ENCODE assay signal across 17 cellular contexts in genomic region chr11:69567951-69568808, GRCh38.
DNase-seq lines count a peak whose midpoint lies in the region; ATAC-seq, FAIRE-seq and TF ChIP-seq lines count a peak whose summit lies in the region.
"Had no signal": no experiment of that assay in that cellular context is flagged by ENCODE, and none has a peak within 500 bp of the region (broad histone marks: within the 10 kb centered on the region; RNA-seq: fewer than 3 reads in every experiment).

No MANE protein-coding gene starts in this region.

- peak overlapping the region; percentile 76; the same call in 2 of the 3 replicates for H2BK15ac ChIP-seq in IMR-90 (ENCODE audit: low read depth, low read length)

- peak overlapping the region; percentile 23; the same call in 1 of the 2 replicates for H3K4me2 ChIP-seq in IMR-90 (ENCODE audit: low read depth, low read length)

- FAIRE-seq in bronchial epithelial cell (lab: Jason Lieb, UNC) = peak; percentile 98
- FAIRE-seq: TTC549 had no signal

- intact Hi-C loops in IMR-90 (cut with micrococcal nuclease) = no loop called here

- peak overlapping the region; percentile 19; the same call in 1 of the 2 replicates for H4K5ac ChIP-seq in IMR-90 (ENCODE audit: low read depth, low read length)

- H2AK5ac ChIP-seq in IMR-90 (ENCODE audit: low read depth, low read length) = peak overlapping the region; percentile 70

- POLR2A ChIA-PET in AG04449 (lab: Yijun Ruan, JAX) = interaction anchor here (0.6 kb wide), 1 partner anchor 20 kb away, joined by 3 read pairs; no protein-coding TSS in a partner anchor
- POLR2A ChIA-PET in IMR-90 (lab: Charles Lee; ENCODE audit: unreplicated experiment) = no interaction called here

- H3K56ac ChIP-seq in IMR-90 (ENCODE audit: extremely low read depth, insufficient read depth, low read length) = no peak overlapping the region

- in situ Hi-C loops in IMR-90 (cut with MboI; ENCODE audit: low sequenced_read_pairs) = no loop called here

- H3K9me3 ChIP-seq in IMR-90 (ENCODE audit: control insufficient read depth, insufficient read depth, low read length) (no peaks in the 10 kb centered on the region), mesodermal cell (ENCODE audit: control insufficient read depth, low read length) (peaks cover 4% of the 10 kb centered on the region), WERI-Rb-1 (ENCODE audit: severe bottlenecking) (peaks cover 2% of the 10 kb centered on the region)
- H3K9me3 ChIP-seq: transverse colon had no signal

- TF ChIP-seq RAD21 in IMR-90 (IDR thresholded peaks at IDR 0.05; ENCODE audit: low read length) = no peak

- H2AK9ac ChIP-seq in IMR-90 (replicated peaks; ENCODE audit: low read depth, low read length, poor library complexity) = peak overlapping the region; percentile 76

- peak overlapping the region; percentile 86 for H2AFZ ChIP-seq in IMR-90 (replicated peaks; ENCODE audit: low read length, poor library complexity)

- H3K27me3 ChIP-seq in IMR-90 (ENCODE audit: control insufficient read depth, insufficient read depth, low read length) (peaks cover 12% of the 10 kb centered on the region), bronchial epithelial cell (ENCODE audit: control insufficient read depth, insufficient read depth, low read length) (peaks cover 2% of the 10 kb centered on the region), WERI-Rb-1 (ENCODE audit: insufficient read depth, low read depth, severe bottlenecking) (peaks cover 26% of the 10 kb centered on the region)
- H3K27me3 ChIP-seq: brain microvascular endothelial cell, transverse colon had no signal

- no peaks in the 10 kb centered on the region for H3K79me1 ChIP-seq in IMR-90 (ENCODE audit: low read depth in 1 of 2, low read length in 2 of 2)

- H4K8ac ChIP-seq in IMR-90 (ENCODE audit: low read depth in 2 of 2, low read length in 2 of 2) = peak overlapping the region; percentile 31 to 75; a peak in 3 of 4 replicates

- no peak for DNase-seq in AG04449 (ENCODE audit: low read depth, low spot score)
- peak; percentile 23 for DNase-seq in IMR-90
- no peak for DNase-seq in bronchial epithelial cell (ENCODE audit: low read depth)
- DNase-seq in NCI-H510A (lab: John Stamatoyannopoulos, UW) = no peak
- DNase-seq in COR-L47 (lab: John Stamatoyannopoulos, UW) = no peak
- DNase-seq in NOMO-1 treated with dmso at 0.1 percent for 144 hours (lab: John Stamatoyannopoulos, UW; ENCODE audit: unreplicated experiment) = no peak
- no peak for DNase-seq in WERI-Rb-1
- DNase-seq: brain microvascular endothelial cell; CD8-positive, alpha-beta memory T cell; NCI-H2029; NCI-H524 treated with DMSO at 0.1 percent for 48 hours; stimulated activated CD4-positive, alpha-beta T cell treated with anti-CD3 and anti-CD28 coated beads, Interleukin-15, amount 100 ng/mL, for 24 hours; stimulated activated naive CD4-positive, alpha-beta T cell; transverse colon had no signal

- H2BK20ac ChIP-seq in IMR-90 (ENCODE audit: low read depth, low read length) = peak overlapping the region; percentile 91

- peak; percentile 8 for TF ChIP-seq CTCF in AG04449 (IDR thresholded peaks at IDR 0.05; ENCODE audit: insufficient read depth, low read length, missing control alignments)
- no peak for TF ChIP-seq CTCF in IMR-90 (conservative IDR thresholded peaks at IDR 0.05; ENCODE audit: low read depth, low read length)
- TF ChIP-seq CTCF in bronchial epithelial cell (IDR thresholded peaks at IDR 0.05; ENCODE audit: insufficient read depth, low read length, severe bottlenecking) = no peak
- no peak for TF ChIP-seq CTCF in WERI-Rb-1 (IDR thresholded peaks at IDR 0.05; ENCODE audit: low read depth, low read length)

- H3K27ac ChIP-seq in IMR-90 (ENCODE audit: insufficient read depth, low read length) = no peak overlapping the region
- peak overlapping the region; percentile 59 for H3K27ac ChIP-seq in mesodermal cell (ENCODE audit: low read depth, low read length, severe bottlenecking)
- no peak overlapping the region for H3K27ac ChIP-seq in WERI-Rb-1
- H3K27ac ChIP-seq: brain microvascular endothelial cell, transverse colon had no signal

- H3K18ac ChIP-seq in IMR-90 (ENCODE audit: low read depth, low read length) = peak overlapping the region; percentile 38; the same call in 1 of the 2 replicates

- H3K9me1 ChIP-seq in IMR-90 (ENCODE audit: insufficient read depth, low read length) = peaks cover 14% of the 10 kb centered on the region

- no peak for TF ChIP-seq POLR2A in IMR-90 (IDR thresholded peaks at IDR 0.05; ENCODE audit: low read depth, low read length)

- H3K4me3 ChIP-seq in AG04449 (ENCODE audit: low read depth, low read length) (no peak overlapping the region), IMR-90 (ENCODE audit: insufficient read depth, low read depth, low read length) (no peak overlapping the region), bronchial epithelial cell (ENCODE audit: low read depth, low read length) (no peak overlapping the region), mesodermal cell (ENCODE audit: extremely low read depth, insufficient read depth, low read length, poor library complexity, severe bottlenecking) (no peak overlapping the region), WERI-Rb-1 (ENCODE audit: low read depth, low read length) (no peak overlapping the region)
- H3K4me3 ChIP-seq: transverse colon had no signal

- H3K14ac ChIP-seq in IMR-90 (replicated peaks; ENCODE audit: low read depth, low read length) = peak overlapping the region; percentile 65

- H3K4me1 ChIP-seq in IMR-90 (ENCODE audit: control insufficient read depth, insufficient read depth, low read length) (peaks cover 10% of the 10 kb centered on the region), mesodermal cell (ENCODE audit: control insufficient read depth, insufficient read depth, low read length, poor library complexity, severe bottlenecking) (peaks cover 20% of the 10 kb centered on the region)
- H3K4me1 ChIP-seq: transverse colon had no signal

- CTCF ChIA-PET in AG04449 (lab: Yijun Ruan, JAX) = interaction anchor here (1.0 kb wide), 1 partner anchor 11 kb away, joined by 3 read pairs; no protein-coding TSS in a partner anchor
- CTCF ChIA-PET in IMR-90 (lab: Yijun Ruan, JAX) = interaction anchor here (0.5 kb wide), 1 partner anchor 65 kb away, joined by 4 read pairs; no protein-coding TSS in a partner anchor

- peak overlapping the region; percentile 87 for H2BK120ac ChIP-seq in IMR-90 (ENCODE audit: low read depth, low read length)

- H3K4ac ChIP-seq in IMR-90 (ENCODE audit: low read depth, low read length) = peak overlapping the region; percentile 77

- no peak overlapping the region for H3K9ac ChIP-seq in IMR-90 (ENCODE audit: low read depth, low read length)

- dilution Hi-C loops in IMR-90 (cut with HindIII; ENCODE audit: low sequenced_read_pairs, unreplicated experiment) = no loop called here

- H3K23ac ChIP-seq in IMR-90 (ENCODE audit: low read depth, low read length) = peak overlapping the region; percentile 51; the same call in 1 of the 2 replicates

- H3K36me3 ChIP-seq in IMR-90 (ENCODE audit: control insufficient read depth, insufficient read depth, low read length) (no peaks in the 10 kb centered on the region), bronchial epithelial cell (ENCODE audit: control insufficient read depth, insufficient read depth, low read length) (no peaks in the 10 kb centered on the region), mesodermal cell (ENCODE audit: control insufficient read depth, insufficient read depth, low read length) (no peaks in the 10 kb centered on the region), WERI-Rb-1 (no peaks in the 10 kb centered on the region)
- H3K36me3 ChIP-seq: brain microvascular endothelial cell, transverse colon had no signal

- ATAC-seq in IMR-90 (ENCODE audit: low read depth) = peak; percentile 86
- ATAC-seq: activated naive CD4-positive, alpha-beta T cell treated with anti-CD3 and anti-CD28 coated beads, Interleukin-2, amount 50 U/mL, for 72 hours had no signal

- no TSS peak for BruUV-seq in IMR-90 (replicated peaks; lab: Mats Ljungman, UMichigan)

- H2BK5ac ChIP-seq in IMR-90 (ENCODE audit: low read depth, low read length, poor library complexity, severe bottlenecking) = peak overlapping the region; percentile 17

- H4K91ac ChIP-seq in IMR-90 (ENCODE audit: insufficient read depth, low read depth, low read length) = peak overlapping the region; percentile 74

- WGBS in IMR-90 (ENCODE audit: extremely low coverage in 2 of 2, insufficient read length in 1 of 2), 2 experiments = 78% methylated on average over 13 of the region's 18 CpGs; no CpG with 5 or more reads in 1 of the 2 experiments
- 89 to 92% methylated on average over 16 to 18 of the region's 18 CpGs for WGBS in mesodermal cell (ENCODE audit: insufficient coverage in 2 of 2), 2 experiments

- H4K20me1 ChIP-seq in IMR-90 (ENCODE audit: insufficient read depth, low read length) = no peaks in the 10 kb centered on the region

TF ChIP-seq in IMR-90, 13 proteins besides CTCF, POLR2A, EP300 and RAD21 (continues in another document):
- TF ChIP-seq SMC3 (IDR thresholded peaks at IDR 0.05; ENCODE audit: low read depth, low read length) (no peak), ELK1 (IDR thresholded peaks at IDR 0.05; ENCODE audit: borderline replicate concordance, low read depth, low read length) (no peak), FOS (IDR thresholded peaks at IDR 0.05; ENCODE audit: low read depth, low read length) (no peak), BHLHE40 (IDR thresholded peaks at IDR 0.05; ENCODE audit: low read depth, low read length) (no peak), NFE2L2 (IDR thresholded peaks at IDR 0.05; ENCODE audit: low read depth, low read length) (no peak), MXI1 (IDR thresholded peaks at IDR 0.05; ENCODE audit: borderline replicate concordance, low read depth, low read length) (no peak), MAZ (IDR thresholded peaks at IDR 0.05; ENCODE audit: borderline replicate concordance, low read depth, low read length) (no peak), CEBPB (IDR thresholded peaks at IDR 0.05; ENCODE audit: low read depth, low read length) (no peak), CHD1 (IDR thresholded peaks at IDR 0.05; ENCODE audit: low read depth, low read length) (no peak), RCOR1 (IDR thresholded peaks at IDR 0.05; ENCODE audit: insufficient replicate concordance, low read length) (no peak), RFX5 (IDR thresholded peaks at IDR 0.05; ENCODE audit: low read depth, low read length) (no peak), MAFK (IDR thresholded peaks at IDR 0.05; ENCODE audit: low read depth, low read length) (no peak)
